In genomic region chr2:128612628-128613027, GRCh38 we compare ENCODE assay signal across 29 cellular contexts.
"Had no signal": no experiment of that assay in that cellular context is flagged by ENCODE, and none has a peak within 500 bp of the region (broad histone marks: within the 10 kb centered on the region; RNA-seq: fewer than 3 reads in every experiment).

No MANE protein-coding gene starts in this region.

- H3K27me3 ChIP-seq: esophagus squamous epithelium, left lung, right atrium auricular region, tibial nerve had no signal

- ATAC-seq: activated CD8-positive, alpha-beta memory T cell treated with anti-CD3 and anti-CD28 coated beads, Interleukin-2, amount 10 ng/mL, durations not matched to agents 7 days and 5 days; activated CD8-positive, alpha-beta T cell treated with anti-CD3 and anti-CD28 coated beads, Interleukin-2, amount 10 ng/mL, durations not matched to agents 7 days and 5 days; heart right ventricle; left lung; psoas muscle; WTC11 had no signal

- H3K9me3 Mint-ChIP-seq: activated naive CD8-positive, alpha-beta T cell treated with anti-CD3 and anti-CD28 coated beads, Interleukin-2, amount 10 ng/mL, durations not matched to agents 7 days and 5 days; activated T-helper 2 cell treated with anti-CD3 and anti-CD28 coated beads, Interferon-gamma antibody, Interleukin-2, Interleukin-4, amounts not matched to agents 10 μg/mL and 5 μg/mL and 100 μg/mL, durations not matched to agents 14 hours and 24 hours and 36 hours; dendritic cell treated with granulocyte-macrophage colony-stimulating factor and Interleukin-4, amounts not matched to agents 40 ng/mL and 50 ng/mL, for 4 days; nephron progenitor cell had no signal

- H3K27ac Mint-ChIP-seq: activated CD8-positive, alpha-beta memory T cell treated with anti-CD3 and anti-CD28 coated beads, Interleukin-2, amount 10 ng/mL, durations not matched to agents 7 days and 5 days; activated CD8-positive, alpha-beta T cell treated with anti-CD3 and anti-CD28 coated beads, Interleukin-2, amount 10 ng/mL, durations not matched to agents 7 days and 5 days; activated naive CD8-positive, alpha-beta T cell treated with anti-CD3 and anti-CD28 coated beads, Interleukin-2, amount 10 ng/mL, durations not matched to agents 7 days and 5 days; activated T-helper 2 cell treated with anti-CD3 and anti-CD28 coated beads, Interferon-gamma antibody, Interleukin-2, Interleukin-4, amounts not matched to agents 10 μg/mL and 5 μg/mL and 100 μg/mL, durations not matched to agents 14 hours and 24 hours and 36 hours; dendritic cell treated with granulocyte-macrophage colony-stimulating factor and Interleukin-4, amounts not matched to agents 40 ng/mL and 50 ng/mL, for 4 days; nephron progenitor cell; WTC11 had no signal

- H3K9ac ChIP-seq: parathyroid adenoma had no signal

- FAIRE-seq: astrocyte, endometrium had no signal

- H3K36me3 ChIP-seq: esophagus squamous epithelium, heart right ventricle, left lung, right atrium auricular region, stomach, tibial nerve had no signal

- H3K27ac ChIP-seq: epithelial cell of prostate, esophagus squamous epithelium, heart right ventricle, left lung, parathyroid adenoma, psoas muscle, right atrium auricular region, stomach, tibial nerve had no signal

- H3K4me3 Mint-ChIP-seq: activated CD8-positive, alpha-beta memory T cell treated with anti-CD3 and anti-CD28 coated beads, Interleukin-2, amount 10 ng/mL, durations not matched to agents 7 days and 5 days; activated CD8-positive, alpha-beta T cell treated with anti-CD3 and anti-CD28 coated beads, Interleukin-2, amount 10 ng/mL, durations not matched to agents 7 days and 5 days; activated naive CD8-positive, alpha-beta T cell treated with anti-CD3 and anti-CD28 coated beads, Interleukin-2, amount 10 ng/mL, durations not matched to agents 7 days and 5 days; dendritic cell treated with granulocyte-macrophage colony-stimulating factor and Interleukin-4, amounts not matched to agents 40 ng/mL and 50 ng/mL, for 4 days; naive B cell; nephron progenitor cell; WTC11 had no signal

- H3K9me3 ChIP-seq: esophagus squamous epithelium, left lung, psoas muscle, right atrium auricular region, stomach, tibial nerve had no signal

- DNase-seq: activated CD4-positive, alpha-beta T cell treated with anti-CD3 and anti-CD28 coated beads for 1 hour; activated CD4-positive, alpha-beta T cell treated with anti-CD3 and anti-CD28 coated beads, Interleukin-2, amount 50 U/mL, for 1 hour; activated CD8-positive, alpha-beta memory T cell treated with anti-CD3 and anti-CD28 coated beads, Interleukin-2, amount 10 ng/mL, durations not matched to agents 7 days and 5 days; activated CD8-positive, alpha-beta T cell treated with anti-CD3 and anti-CD28 coated beads, Interleukin-2, amount 10 ng/mL, durations not matched to agents 7 days and 5 days; activated naive CD4-positive, alpha-beta T cell treated with Interleukin-2 at 50 U/mL for 16 hours; activated naive CD8-positive, alpha-beta T cell treated with anti-CD3 and anti-CD28 coated beads, Interleukin-2, amount 10 ng/mL, durations not matched to agents 7 days and 5 days; activated T-cell treated with anti-CD3 and anti-CD28 coated beads, Interleukin-2, amount 50 U/mL, for 48 hours; caudate nucleus; effector CD8-positive, alpha-beta T cell; esophagus squamous epithelium; foreskin melanocyte; heart right ventricle; naive B cell; nephron progenitor cell; nucleus accumbens; stimulated activated CD4-positive, alpha-beta T cell treated with anti-CD3 and anti-CD28 coated beads, Interleukin-2, amount 100 ng/mL, for 48 hours; stomach; T-helper 2 cell had no signal

- H3K4me1 ChIP-seq: heart right ventricle, left lung, psoas muscle, right atrium auricular region, stomach had no signal

- H3K4me3 ChIP-seq: esophagus squamous epithelium, heart right ventricle, left lung, psoas muscle, right atrium auricular region, stomach, tibial nerve had no signal

- H3K4me1 Mint-ChIP-seq: activated CD8-positive, alpha-beta memory T cell treated with anti-CD3 and anti-CD28 coated beads, Interleukin-2, amount 10 ng/mL, durations not matched to agents 7 days and 5 days; activated naive CD8-positive, alpha-beta T cell treated with anti-CD3 and anti-CD28 coated beads, Interleukin-2, amount 10 ng/mL, durations not matched to agents 7 days and 5 days; naive B cell had no signal

- H3K79me2 ChIP-seq: parathyroid adenoma had no signal

- H3K27me3 Mint-ChIP-seq: activated naive CD8-positive, alpha-beta T cell treated with anti-CD3 and anti-CD28 coated beads, Interleukin-2, amount 10 ng/mL, durations not matched to agents 7 days and 5 days had no signal
